In genomic region chr1:160653620-160654016, GRCh38 we compare ENCODE assay signal across 1 cellular context.
TF ChIP-seq lines count a peak whose summit lies in the region.

No MANE protein-coding gene starts in this region.

TF ChIP-seq in H1, 55 proteins besides CTCF, POLR2A, EP300 and RAD21:
- TF ChIP-seq RFX5 (IDR thresholded peaks at IDR 0.05; ENCODE audit: borderline replicate concordance, low read depth, low read length) (no peak), SIN3A (conservative IDR thresholded peaks at IDR 0.05 in 1 of 2, IDR thresholded peaks at IDR 0.05 in 1 of 2; ENCODE audit: low read depth in 1 of 2, low read length in 2 of 2) (no peak), JUND (IDR thresholded peaks at IDR 0.05; ENCODE audit: low read length) (no peak), MAFK (IDR thresholded peaks at IDR 0.05; ENCODE audit: low read depth, low read length) (no peak), TBP (IDR thresholded peaks at IDR 0.05; ENCODE audit: low read depth, low read length) (no peak), BACH1 (IDR thresholded peaks at IDR 0.05; ENCODE audit: low read length) (no peak)
